Comparison of ENCODE assay signal across 23 cellular contexts in genomic region chr10:128704716-128705115, GRCh38.
"Had no signal": no experiment of that assay in that cellular context is flagged by ENCODE, and none has a peak within 500 bp of the region (broad histone marks: within the 10 kb centered on the region; RNA-seq: fewer than 3 reads in every experiment).

No MANE protein-coding gene starts in this region.

- H3K27me3 ChIP-seq: neural progenitor cell, right lobe of liver, thyroid gland, vagina had no signal

- H3K4me3 ChIP-seq: esophagus muscularis mucosa, lower lobe of right lung, neural progenitor cell, right lobe of liver, stomach, thyroid gland, vagina had no signal

- FAIRE-seq: frontal cortex, small intestine had no signal

- H2AFZ ChIP-seq: neural progenitor cell, parathyroid adenoma had no signal

- ATAC-seq: left ventricle myocardium superior; lower lobe of right lung; naive thymus-derived CD4-positive, alpha-beta T cell; right lobe of liver; stimulated activated effector memory CD8-positive, alpha-beta T cell treated with anti-CD3 and anti-CD28 coated beads, Interleukin-12 subunit alpha, Interleukin-12 subunit beta, amount 100 ng/mL, for 72 hours had no signal

- H3K4me2 ChIP-seq: neural progenitor cell had no signal

- H3K36me3 ChIP-seq: esophagus muscularis mucosa, lower lobe of right lung, right lobe of liver, stomach, thyroid gland, vagina had no signal

- DNase-seq: cortex of kidney; effector CD4-positive, alpha-beta T cell; hypothalamus; immature natural killer cell; kidney glomerular epithelial cell; left ventricle myocardium superior; lower lobe of right lung; mesendoderm; midbrain; naive thymus-derived CD4-positive, alpha-beta T cell; right lobe of liver; small intestine; stimulated activated CD4-positive, alpha-beta T cell treated with anti-CD3 and anti-CD28 coated beads, Interleukin-2, amount 100 ng/mL, for 24 hours; stimulated activated CD4-positive, alpha-beta T cell treated with anti-CD3 and anti-CD28 coated beads, Interleukin-4, amount 100 ng/mL, for 24 hours; stimulated activated naive CD4-positive, alpha-beta T cell treated with Interleukin-2 at 50 U/mL for 16 hours; stomach; thyroid gland had no signal

- H3K27ac ChIP-seq: esophagus muscularis mucosa, lower lobe of right lung, neural progenitor cell, parathyroid adenoma, right lobe of liver, stomach, thyroid gland, vagina had no signal

- H3K4me1 ChIP-seq: esophagus muscularis mucosa, lower lobe of right lung, neural progenitor cell, parathyroid adenoma, right lobe of liver, stomach, thyroid gland, vagina had no signal

- H3K9me3 ChIP-seq: esophagus muscularis mucosa, lower lobe of right lung, right lobe of liver, stomach, thyroid gland, vagina had no signal

- H3K79me2 ChIP-seq: parathyroid adenoma had no signal

- H3K9ac ChIP-seq: neural progenitor cell, parathyroid adenoma had no signal
